ENCODE assay signal across 9 cellular contexts in genomic region chr10:1420663-1421362, GRCh38.
DNase-seq lines count a peak whose midpoint lies in the region; ATAC-seq, FAIRE-seq and TF ChIP-seq lines count a peak whose summit lies in the region.
"Had no signal": no experiment of that assay in that cellular context is flagged by ENCODE, and none has a peak within 500 bp of the region (broad histone marks: within the 10 kb centered on the region; RNA-seq: fewer than 3 reads in every experiment).

No MANE protein-coding gene starts in this region.

- TF ChIP-seq EP300 in H1 (IDR thresholded peaks at IDR 0.05; ENCODE audit: borderline replicate concordance in 1 of 2, low read depth in 2 of 2, low read length in 2 of 2) (peak in 1 of 2 experiments; percentile 23; a peak in 1 of 3 replicates), suprapubic skin (IDR thresholded peaks at IDR 0.05) (no peak)

- H3K56ac ChIP-seq in H1 (replicated peaks; ENCODE audit: insufficient read length, low read depth, low read length) = no peak overlapping the region

- H3K27ac ChIP-seq in H1 (ENCODE audit: low read depth, low read length) = no peak overlapping the region
- H3K27ac ChIP-seq in suprapubic skin = no peak overlapping the region

- no peak overlapping the region for H3K23ac ChIP-seq in H1 (ENCODE audit: insufficient read length)

- FAIRE-seq in H1 (lab: Jason Lieb, UNC) = peak; percentile 91
- FAIRE-seq: TTC549 had no signal

- H3K27me3 ChIP-seq in Caco-2 (replicated peaks; ENCODE audit: control insufficient read depth, insufficient read depth, low read length) (peaks cover 2% of the 10 kb centered on the region; the same call in 1 of the 2 replicates), H1 (replicated peaks in 1 of 4; ENCODE audit: control insufficient read depth in 3 of 4, extremely low read depth in 1 of 4, insufficient read depth in 3 of 4, low read length in 3 of 4) (peaks cover 0 to 14% (median 7%) of the 10 kb centered on the region in 4 experiments; a peak in 5 of 7 replicates), suprapubic skin (peaks cover 24% of the 10 kb centered on the region)

- 5% methylated on average over 24 of the region's 25 CpGs; no CpG with 5 or more reads in 1 of the 2 experiments for WGBS in H1 (ENCODE audit: extremely low coverage in 1 of 2, insufficient coverage in 1 of 2, insufficient read length in 1 of 2, insufficient replicate concordance in 2 of 2, low coverage in 1 of 2, low lambda C conversion rate in 2 of 2, missing lambda C conversion rate in 1 of 2), 2 experiments
- 2% methylated on average over 21 of the region's 25 CpGs for WGBS in suprapubic skin

- TF ChIP-seq CTCF in Caco-2 (IDR thresholded peaks at IDR 0.05; ENCODE audit: insufficient read depth in 1 of 2, low read depth in 1 of 2, low read length in 1 of 2, severe bottlenecking in 1 of 2, unreplicated experiment in 1 of 2) (peak; percentile 95 to 97), H1 (IDR thresholded peaks at IDR 0.05; ENCODE audit: control extremely low read depth in 1 of 3, insufficient read depth in 1 of 3, low read depth in 1 of 3, low read length in 3 of 3) (peak; percentile 78 to 97 (median 86)), natural killer cell (IDR thresholded peaks at IDR 0.05) (peak; percentile 61), suprapubic skin (IDR thresholded peaks at IDR 0.05) (peak in 1 of 2 donors; percentile 55)

- CTCF ChIA-PET in Caco-2 (lab: Charles Lee) = interaction anchor here (0.6 to 1.3 kb wide), 7 partner anchors 10 to 311 kb away, joined by 3 to 9 read pairs (median 4); no protein-coding TSS in a partner anchor
- CTCF ChIA-PET in H1 (lab: Charles Lee; ENCODE audit: partially characterized antibody) = interaction anchor here (0.6 to 4.4 kb wide), 40 partner anchors 9 to 515 kb away, joined by 3 to 39 read pairs (median 4); no protein-coding TSS in a partner anchor

- no peak overlapping the region for H4K8ac ChIP-seq in H1 (ENCODE audit: extremely low read depth, insufficient read depth, low read length)

- no peaks in the 10 kb centered on the region for H4K20me1 ChIP-seq in H1 (replicated peaks in 1 of 2; ENCODE audit: control insufficient read depth in 1 of 2, insufficient read depth in 2 of 2, low read length in 2 of 2)

- ATAC-seq in GM19452 (IDR thresholded peaks at IDR 0.05; ENCODE audit: unreplicated experiment) (peak; percentile 88), HG03469 (IDR thresholded peaks at IDR 0.05; ENCODE audit: unreplicated experiment) (peak; percentile 82), natural killer cell (peak; percentile 76 to 95 (median 83))

- TF ChIP-seq POLR2A in H1 (IDR thresholded peaks at IDR 0.05; ENCODE audit: control extremely low read depth in 1 of 2, low read depth in 2 of 2, low read length in 2 of 2) (no peak), suprapubic skin (IDR thresholded peaks at IDR 0.05) (no peak)

- H3K4me2 ChIP-seq in H1 (ENCODE audit: insufficient read depth in 1 of 2, low read depth in 2 of 2, low read length in 2 of 2) = peak overlapping the region; percentile 50 to 97

- no peak overlapping the region for H2BK5ac ChIP-seq in H1 (ENCODE audit: low read depth, low read length)

- H3K23me2 ChIP-seq in H1 (ENCODE audit: low read depth, low read length) = no peaks in the 10 kb centered on the region; the same call in 1 of the 2 replicates

- H3K14ac ChIP-seq in H1 (ENCODE audit: insufficient read length) = no peak overlapping the region

- peak overlapping the region; percentile 60 for H3K4me3 Mint-ChIP-seq in Caco-2 (ENCODE audit: unreplicated experiment)
- peak overlapping the region; percentile 57 for H3K4me3 Mint-ChIP-seq in natural killer cell

- H2AFZ ChIP-seq in H1 (ENCODE audit: low read length) = 0 out of 2 replicates have a peak overlapping the region, but pooled peaks have one; percentile 91

- H2BK12ac ChIP-seq in H1 (ENCODE audit: low read depth, low read length) = no peak overlapping the region; the same call in 1 of the 2 replicates

- TF ChIP-seq RAD21 in H1 (IDR thresholded peaks at IDR 0.05 in 1 of 2, conservative IDR thresholded peaks at IDR 0.05 in 1 of 2; ENCODE audit: low read depth in 2 of 2, low read length in 2 of 2) = peak; percentile 93 to 94

- H3K9me3 Mint-ChIP-seq in Caco-2 (ENCODE audit: unreplicated experiment) (peaks cover under 1% of the 10 kb centered on the region), natural killer cell (no peaks in the 10 kb centered on the region)

- H3K27ac Mint-ChIP-seq in Caco-2 (ENCODE audit: unreplicated experiment) (no peak overlapping the region), natural killer cell (no peak overlapping the region)

- H3K9me3 ChIP-seq in Caco-2 = no peaks in the 10 kb centered on the region
- no peaks in the 10 kb centered on the region; a peak in 1 of 4 replicates for H3K9me3 ChIP-seq in H1 (ENCODE audit: insufficient read depth in 2 of 2, low read depth in 1 of 2, low read length in 1 of 2)
- no peaks in the 10 kb centered on the region for H3K9me3 ChIP-seq in suprapubic skin

- H3K27me3 Mint-ChIP-seq in Caco-2 (ENCODE audit: insufficient read depth, unreplicated experiment) = peaks cover 20% of the 10 kb centered on the region
- peaks cover 10 to 22% of the 10 kb centered on the region in 2 donors for H3K27me3 Mint-ChIP-seq in natural killer cell (ENCODE audit: low read depth in 2 of 2)

- H3K4ac ChIP-seq in H1 (replicated peaks; ENCODE audit: insufficient read length, low read depth, low read length) = no peak overlapping the region

- H3K36me3 ChIP-seq in Caco-2 (ENCODE audit: control insufficient read depth, insufficient read depth, low read length) (no peaks in the 10 kb centered on the region), H1 (ENCODE audit: control insufficient read depth in 2 of 4, insufficient read depth in 4 of 4, low read length in 3 of 4) (no peaks in the 10 kb centered on the region), suprapubic skin (no peaks in the 10 kb centered on the region)

- no TSS peak for BruUV-seq in Caco-2 (replicated peaks; lab: Mats Ljungman, UMichigan)

- H3K36me3 Mint-ChIP-seq in Caco-2 (ENCODE audit: insufficient read depth, unreplicated experiment) = no peaks in the 10 kb centered on the region
- no peaks in the 10 kb centered on the region for H3K36me3 Mint-ChIP-seq in natural killer cell

- H3K4me1 Mint-ChIP-seq in Caco-2 (ENCODE audit: low read depth, unreplicated experiment) = peaks cover 11% of the 10 kb centered on the region
- peaks cover 7 to 10% of the 10 kb centered on the region in 2 donors for H3K4me1 Mint-ChIP-seq in natural killer cell

- no peak overlapping the region for H3K18ac ChIP-seq in H1 (ENCODE audit: extremely low read depth, low read length)

- no peak overlapping the region for H4K91ac ChIP-seq in H1 (replicated peaks; ENCODE audit: insufficient read length, low read length)

- H2BK20ac ChIP-seq in H1 (ENCODE audit: low read length) = peak overlapping the region; percentile 66; the same call in 1 of the 2 replicates

- H3K4me1 ChIP-seq in Caco-2 (peaks cover 6% of the 10 kb centered on the region; the same call in 1 of the 2 replicates), H1 (replicated peaks in 1 of 4; ENCODE audit: control insufficient read depth in 3 of 4, insufficient read depth in 4 of 4, low read length in 3 of 4) (peaks cover 0 to 3% (median 2%) of the 10 kb centered on the region in 4 experiments; a peak in 5 of 7 replicates), suprapubic skin (no peaks in the 10 kb centered on the region)

- POLR2A ChIA-PET in Caco-2 (lab: Charles Lee) (no interaction called here), H1 (lab: Charles Lee; ENCODE audit: partially characterized antibody) (interaction anchor here (0.6 to 1.1 kb wide), 3 partner anchors 13 to 41 kb away, joined by 3 read pairs; no protein-coding TSS in a partner anchor)

- intact Hi-C loops in Caco-2 (cut with micrococcal nuclease; ENCODE audit: unreplicated experiment) = loop anchor here (2.0 to 5.0 kb wide), 2 partner anchors 46 to 191 kb away; no protein-coding TSS in a partner anchor
- intact Hi-C loops in natural killer cell (cut with micrococcal nuclease) = loop anchor here (10.0 kb wide), 1 partner anchor 1624 kb away; no protein-coding TSS in a partner anchor

- H3K79me2 ChIP-seq in H1 (ENCODE audit: control insufficient read depth in 1 of 2, insufficient read depth in 2 of 2, low read length in 2 of 2) = no peaks in the 10 kb centered on the region

- no peak overlapping the region for H2BK120ac ChIP-seq in H1 (replicated peaks; ENCODE audit: low read depth, low read length)

- H2AK5ac ChIP-seq in H1 (ENCODE audit: low read depth, low read length) = no peak overlapping the region

- no peaks in the 10 kb centered on the region for H3K79me1 ChIP-seq in H1 (ENCODE audit: low read depth, low read length)

- H3K9ac ChIP-seq in H1 (replicated peaks in 1 of 4; ENCODE audit: extremely low read depth in 1 of 4, low read depth in 3 of 4, low read length in 3 of 4) = no peak overlapping the region

- DNase-seq in Caco-2 (peak; percentile 82 to 87), NCI-H524 (lab: John Stamatoyannopoulos, UW) (peak; percentile 44 to 52), H1 (ENCODE audit: low read depth in 1 of 2, low spot score in 2 of 2) (peak; percentile 84 to 93), natural killer cell (peak; percentile 30), suprapubic skin (ENCODE audit: low spot score in 2 of 2) (no peak)
- peak; percentile 72 to 79 for DNase-seq in activated CD4-positive, alpha-beta T cell treated with anti-CD3 and anti-CD28 coated beads, Interleukin-2, amount 50 U/mL, for 48 hours

- H2BK15ac ChIP-seq in H1 (ENCODE audit: low read length) = no peak overlapping the region

- H3K4me3 ChIP-seq in Caco-2 (ENCODE audit: low read depth, low read length) (peak overlapping the region; percentile 10; the same call in 1 of the 2 replicates), H1 (ENCODE audit: extremely low read depth in 1 of 4, insufficient read depth in 2 of 4, low read depth in 3 of 4, low read length in 4 of 4) (peak overlapping the region; percentile 35 to 64 (median 48); a peak in 6 of 8 replicates), suprapubic skin (peak overlapping the region; percentile 11)

- H4K5ac ChIP-seq in H1 (ENCODE audit: insufficient read length, low read depth, low read length) = no peak overlapping the region

TF ChIP-seq in H1, 55 proteins besides CTCF, POLR2A, EP300 and RAD21 (continues in another document):
- TF ChIP-seq KDM4A (IDR thresholded peaks at IDR 0.05; ENCODE audit: low read depth, low read length, severe bottlenecking) (peak; percentile 87), E2F6 (IDR thresholded peaks at IDR 0.05) (no peak; the same call in 1 of the 2 replicates), HDAC6 (IDR thresholded peaks at IDR 0.05; ENCODE audit: low read depth, low read length) (no peak), TCF12 (IDR thresholded peaks at IDR 0.05; ENCODE audit: low read depth, low read length) (0 out of 2 replicates have a peak, but pooled peaks have one; percentile 7), TAF1 (IDR thresholded peaks at IDR 0.05; ENCODE audit: low read depth, low read length) (no peak), NRF1 (IDR thresholded peaks at IDR 0.05; ENCODE audit: low read depth, low read length) (no peak)

Comparison
In these comparisons a context has a peak if more than half of its experiments do, and no peak if none do; other contexts are left out.
1. DNase-seq: peak in Caco-2 (2 of 2), NCI-H524 (2 of 2), activated CD4-positive, alpha-beta T cell treated with anti-CD3 and anti-CD28 coated beads, Interleukin-2, amount 50 U/mL, for 48 hours (2 of 2), H1 (2 of 2) and natural killer cell (single experiment); none in suprapubic skin (0 of 2).
2. Peak in every context shown above with its lines, with median percentiles within 50 percentile points of each other: H3K4me3 ChIP-seq and ATAC-seq.